Comparison of ENCODE assay signal across 10 cellular contexts in genomic region chr11:46559815-46560214, GRCh38. TPM values are rescaled to one million over a fixed set of nuclear protein-coding genes. Genes with fewer than 3 reads are reported as not detected.
DNase-seq lines count a peak whose midpoint lies in the region; ATAC-seq and TF ChIP-seq lines count a peak whose summit lies in the region.
"Had no signal": no experiment of that assay in that cellular context is flagged by ENCODE, and none has a peak within 500 bp of the region (broad histone marks: within the 10 kb centered on the region; RNA-seq: fewer than 3 reads in every experiment).

No MANE protein-coding gene starts in this region.

- TF ChIP-seq CTCF in HFFc6 (IDR thresholded peaks at IDR 0.05) = no peak
- no peak for TF ChIP-seq CTCF in esophagus muscularis mucosa (IDR thresholded peaks at IDR 0.05)

- H3K36me3 ChIP-seq in SK-N-MC (ENCODE audit: insufficient read depth, low read length) (no peaks in the 10 kb centered on the region), esophagus muscularis mucosa (no peaks in the 10 kb centered on the region)

- no peak for ATAC-seq in GM21529 (IDR thresholded peaks at IDR 0.05; ENCODE audit: unreplicated experiment)

- no peak for TF ChIP-seq EP300 in esophagus muscularis mucosa (IDR thresholded peaks at IDR 0.05)

- no peaks in the 10 kb centered on the region for H3K27me3 Mint-ChIP-seq in HFFc6 (ENCODE audit: insufficient read depth)

- 67% methylated on average over 1 of the region's 1 CpG for WGBS in esophagus muscularis mucosa

- H3K9ac ChIP-seq in SK-N-MC (ENCODE audit: insufficient read length) = peak overlapping the region; percentile 32

- 0 out of 2 replicates have a peak overlapping the region, but pooled peaks have one; percentile 68 for H3K27ac ChIP-seq in SK-N-MC
- peak overlapping the region; percentile 56 to 74 (median 70) for H3K27ac ChIP-seq in esophagus muscularis mucosa (replicated peaks in 1 of 4)
- H3K27ac ChIP-seq in skin epidermis = peak overlapping the region in 17 of 21 experiments; percentile 57 to 88 (median 76)

- no peak overlapping the region for H3K27ac Mint-ChIP-seq in HFFc6

- peaks cover 24 to 53% (median 43%) of the 10 kb centered on the region in 4 donors for H3K4me1 ChIP-seq in esophagus muscularis mucosa

- no peaks in the 10 kb centered on the region for H3K27me3 ChIP-seq in esophagus muscularis mucosa

- no peak for TF ChIP-seq POLR2A in esophagus muscularis mucosa (IDR thresholded peaks at IDR 0.05; ENCODE audit: low read depth)

- H3K9me3 ChIP-seq in SK-N-MC (ENCODE audit: low read depth, low read length) (no peaks in the 10 kb centered on the region), esophagus muscularis mucosa (no peaks in the 10 kb centered on the region)

- no peaks in the 10 kb centered on the region for H3K36me3 Mint-ChIP-seq in HFFc6 (ENCODE audit: low read depth)

- peak overlapping the region; percentile 85; the same call in 1 of the 2 replicates for H3K4me3 Mint-ChIP-seq in HFFc6
- H3K4me3 Mint-ChIP-seq: H9 had no signal

- intact Hi-C loops in esophagus muscularis mucosa (cut with DNase I) = no loop called here

- no peaks in the 10 kb centered on the region for H3K9me3 Mint-ChIP-seq in HFFc6
- H3K9me3 Mint-ChIP-seq: H9 had no signal

- H3K4me1 Mint-ChIP-seq in HFFc6 (ENCODE audit: low read depth) = peaks cover 69% of the 10 kb centered on the region

- peak overlapping the region; percentile 58 for H3K4me3 ChIP-seq in SK-N-MC
- H3K4me3 ChIP-seq in esophagus muscularis mucosa = peak overlapping the region in 3 of 4 donors; percentile 45 to 48 (median 46)
- H3K4me3 ChIP-seq in skin epidermis = peak overlapping the region in 1 of 7 experiments; percentile 34
- H3K4me3 ChIP-seq: smooth muscle cell had no signal

- DNase-seq in HFFc6 (no peak), SK-N-MC (ENCODE audit: low read depth, low spot score) (no peak), esophagus muscularis mucosa (ENCODE audit: extremely low spot score) (no peak), NCI-H1417 treated with DMSO at 0.1 percent for 48 hours (lab: John Stamatoyannopoulos, UW) (no peak), cerebellar cortex (ENCODE audit: low spot score) (no peak), LoVo (ENCODE audit: low spot score) (no peak)
- DNase-seq: H9 had no signal

RNA-seq across cellular contexts. Expression of gene AMBRA1, which starts 34.0 kb away (rescaled TPM):
- total RNA-seq in HFFc6 (2021; fragmentation: NEBNext Ultra II Directional; extraction: Animal tissue kit (Norgen Biotek cat#: 25700)) = 10 to 100 TPM; 23.2 to 25.9 (median 24.4) TPM
- 10 to 100 TPM; 20.0 to 28.9 (median 26.0) TPM for total RNA-seq in esophagus muscularis mucosa

RNA-seq across cellular contexts. Expression of gene HARBI1, which starts 57.2 kb away (rescaled TPM):
- total RNA-seq in HFFc6 (2021; fragmentation: NEBNext Ultra II Directional; extraction: Animal tissue kit (Norgen Biotek cat#: 25700)) = 1 to 10 TPM; 3.8 to 5.2 (median 4.7) TPM
- total RNA-seq in esophagus muscularis mucosa = 1 to 10 TPM; 2.5 to 3.3 (median 3.0) TPM

RNA-seq across cellular contexts. Expression of gene ATG13, which starts 57.5 kb away (rescaled TPM):
- total RNA-seq in HFFc6 (2021; fragmentation: NEBNext Ultra II Directional; extraction: Animal tissue kit (Norgen Biotek cat#: 25700)) = 10 to 100 TPM; 64.2 to 94.0 (median 85.3) TPM
- 10 to 100 TPM; 68.7 to 74.3 (median 72.1) TPM for total RNA-seq in esophagus muscularis mucosa
